In the genomic region with DNA sequence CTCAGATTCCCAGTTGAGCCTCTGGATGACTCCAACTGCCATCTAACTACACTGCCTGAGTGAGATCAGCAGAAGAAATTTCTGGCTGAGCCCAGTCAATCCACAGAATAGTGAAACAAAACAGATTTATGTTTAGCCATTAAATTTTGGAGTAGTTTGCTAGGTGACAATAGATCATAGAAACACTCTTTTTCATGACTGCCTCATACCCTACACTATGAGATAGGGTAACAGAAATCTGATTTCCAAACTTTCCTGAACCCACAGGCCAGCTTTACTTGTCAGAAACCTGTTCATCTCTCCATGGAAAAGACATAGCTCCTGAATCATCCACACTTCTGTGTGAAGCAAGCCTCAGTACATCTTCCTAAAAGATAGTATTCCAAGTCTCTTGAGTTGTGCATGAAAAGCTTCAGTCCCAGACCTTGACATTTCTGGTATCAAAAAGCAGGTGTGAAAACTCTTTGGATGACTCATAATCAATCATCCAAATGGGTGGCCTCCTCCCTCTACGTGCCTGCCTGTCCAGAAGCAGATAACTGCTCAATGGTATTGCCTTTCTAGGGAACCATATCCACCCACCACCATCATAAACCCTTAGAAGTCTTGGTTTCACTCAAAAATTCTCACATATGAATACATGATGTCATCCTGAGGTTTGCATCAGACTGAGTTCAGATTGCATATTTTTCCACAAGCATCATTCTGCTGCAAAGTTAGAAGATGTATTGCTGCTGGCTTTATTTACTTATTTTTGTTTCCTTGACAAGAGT, we compare ENCODE assay signal across 12 cellular contexts. TPM values are rescaled to one million over a fixed set of nuclear protein-coding genes. Genes with fewer than 3 reads are reported as not detected.
A peak's percentile ranks its signal among the peaks of the same experiment; 100 is the strongest.
DNase-seq lines count a peak whose midpoint lies in the region; ATAC-seq and TF ChIP-seq lines count a peak whose summit lies in the region.
"Had no signal": no experiment of that assay in that cellular context is flagged by ENCODE, and none has a peak within 500 bp of the region (broad histone marks: within the 10 kb centered on the region; RNA-seq: fewer than 3 reads in every experiment).

No MANE protein-coding gene starts in this region.

- no peak overlapping the region for H2BK120ac ChIP-seq in mesenchymal stem cell (ENCODE audit: low read depth, low read length)

- H2BK12ac ChIP-seq in mesenchymal stem cell (ENCODE audit: low read length in 2 of 2): no peak overlapping the region

- no peaks in the 10 kb centered on the region for H3K79me1 ChIP-seq in mesenchymal stem cell (replicated peaks; ENCODE audit: low read length, poor library complexity, severe bottlenecking)

- no peak overlapping the region for H3K27ac ChIP-seq in mesenchymal stem cell (ENCODE audit: low read length, poor library complexity, severe bottlenecking)
- H3K27ac ChIP-seq: dorsolateral prefrontal cortex had no signal

- no peak overlapping the region for H3K14ac ChIP-seq in mesenchymal stem cell (ENCODE audit: low read length in 2 of 2)

- H3K27ac Mint-ChIP-seq in activated T-helper 17 cell treated with anti-CD3 and anti-CD28 coated beads, Interleukin-2, amount 50 U/mL, for 72 hours: peak overlapping the region; percentile 25
- H3K27ac Mint-ChIP-seq: memory B cell, progenitor cell of endocrine pancreas had no signal

- no peak overlapping the region for H2AK5ac ChIP-seq in mesenchymal stem cell (ENCODE audit: low read length, severe bottlenecking)

- no peak overlapping the region for H4K91ac ChIP-seq in mesenchymal stem cell (ENCODE audit: low read length)

- H3K4me3 ChIP-seq in mesenchymal stem cell (ENCODE audit: insufficient read depth in 1 of 2, low read depth in 1 of 2, low read length in 2 of 2): no peak overlapping the region
- H3K4me3 ChIP-seq: dorsolateral prefrontal cortex had no signal

- no peak overlapping the region for H3K4ac ChIP-seq in mesenchymal stem cell (ENCODE audit: low read depth in 1 of 2, low read length in 2 of 2)

- no peak overlapping the region for H3K18ac ChIP-seq in mesenchymal stem cell (ENCODE audit: low read depth in 1 of 2, low read length in 2 of 2)

- H2BK15ac ChIP-seq in mesenchymal stem cell (ENCODE audit: low read depth, poor library complexity, severe bottlenecking): no peak overlapping the region

- no peaks in the 10 kb centered on the region for H3K4me1 ChIP-seq in mesenchymal stem cell (ENCODE audit: control insufficient read depth, insufficient read depth, low read depth, low read length)

- no peaks in the 10 kb centered on the region for H3K4me1 Mint-ChIP-seq in activated T-helper 17 cell treated with anti-CD3 and anti-CD28 coated beads, Interleukin-2, amount 50 U/mL, for 72 hours
- H3K4me1 Mint-ChIP-seq: memory B cell had no signal

- peak; percentile 94 for ATAC-seq in activated T-helper 17 cell treated with anti-CD3 and anti-CD28 coated beads, Interleukin-2, amount 50 U/mL, for 72 hours (replicated peaks)
- ATAC-seq in HG03442 (IDR thresholded peaks at IDR 0.05; ENCODE audit: unreplicated experiment): no peak
- ATAC-seq: Panc1 had no signal

- WGBS in mesenchymal stem cell: 64% methylated on average over 1 of the region's 1 CpG

- H3K27me3 ChIP-seq in mesenchymal stem cell (ENCODE audit: control insufficient read depth in 1 of 2, insufficient read depth in 1 of 2, low read length in 2 of 2): peaks cover 0 to 6% of the 10 kb centered on the region in 2 experiments

- no peaks in the 10 kb centered on the region for H3K27me3 Mint-ChIP-seq in activated T-helper 17 cell treated with anti-CD3 and anti-CD28 coated beads, Interleukin-2, amount 50 U/mL, for 72 hours
- H3K27me3 Mint-ChIP-seq: memory B cell, progenitor cell of endocrine pancreas had no signal

- TF ChIP-seq CTCF in GM10266 (IDR thresholded peaks at IDR 0.05; ENCODE audit: control insufficient read depth, insufficient read depth, low read depth, missing control alignments): no peak
- no peak for TF ChIP-seq CTCF in GM20000 (IDR thresholded peaks at IDR 0.05; ENCODE audit: extremely low read depth, missing control alignments)

- H3K36me3 ChIP-seq in mesenchymal stem cell (ENCODE audit: control insufficient read depth in 1 of 2, insufficient read depth in 2 of 2, low read depth in 1 of 2, low read length in 2 of 2): no peaks in the 10 kb centered on the region

- H2AFZ ChIP-seq in mesenchymal stem cell (ENCODE audit: low read depth, low read length): no peak overlapping the region

- no peak overlapping the region for H3K23ac ChIP-seq in mesenchymal stem cell (ENCODE audit: low read length in 2 of 2)

- no peaks in the 10 kb centered on the region for H3K9me3 Mint-ChIP-seq in activated T-helper 17 cell treated with anti-CD3 and anti-CD28 coated beads, Interleukin-2, amount 50 U/mL, for 72 hours

- H3K4me3 Mint-ChIP-seq in activated T-helper 17 cell treated with anti-CD3 and anti-CD28 coated beads, Interleukin-2, amount 50 U/mL, for 72 hours: no peak overlapping the region
- H3K4me3 Mint-ChIP-seq: memory B cell had no signal

- no peak overlapping the region for H3K4me2 ChIP-seq in mesenchymal stem cell (ENCODE audit: low read length, poor library complexity, severe bottlenecking)

- H2BK5ac ChIP-seq in mesenchymal stem cell (ENCODE audit: low read depth, low read length, poor library complexity, severe bottlenecking): no peak overlapping the region

- no peaks in the 10 kb centered on the region for H3K9me3 ChIP-seq in mesenchymal stem cell (ENCODE audit: control insufficient read depth, low read length)

- no peak overlapping the region for H4K8ac ChIP-seq in mesenchymal stem cell (ENCODE audit: low read length)

- peak overlapping the region; percentile 19 for H3K9ac ChIP-seq in mesenchymal stem cell (ENCODE audit: low read length)

- no peaks in the 10 kb centered on the region for H3K36me3 Mint-ChIP-seq in activated T-helper 17 cell treated with anti-CD3 and anti-CD28 coated beads, Interleukin-2, amount 50 U/mL, for 72 hours (ENCODE audit: low read depth)

- peak; percentile 7 for DNase-seq in GM10266 (ENCODE audit: extremely low spot score)
- DNase-seq in GM20000 (ENCODE audit: low spot score): peak; percentile 16
- DNase-seq in mesenchymal stem cell: peak; percentile 34
- no peak for DNase-seq in NCI-H82 treated with DMSO at 0.1 percent for 48 hours (lab: John Stamatoyannopoulos, UW; ENCODE audit: unreplicated experiment)
- DNase-seq in iPS-NIHi11 (ENCODE audit: low spot score): no peak
- DNase-seq: activated gamma-delta T cell, dorsolateral prefrontal cortex had no signal

RNA-seq across cellular contexts. Expression of gene RAP2C, which starts 47.5 kb away (rescaled TPM):
- total RNA-seq in activated T-helper 17 cell treated with anti-CD3 and anti-CD28 coated beads, Interleukin-2, amount 50 U/mL, for 72 hours: 10 to 100 TPM; 29.6 to 35.2 TPM
- 22.7 TPM for polyA plus RNA-seq in mesenchymal stem cell (2013, experiment 1 of 2)
- 23.9 TPM for polyA plus RNA-seq in mesenchymal stem cell (2013, experiment 2 of 2)

Comparison
In these comparisons a context has a peak if more than half of its experiments do, and no peak if none do; other contexts are left out.
1. DNase-seq: peak in GM10266 (single experiment), GM20000 (single experiment) and mesenchymal stem cell (single experiment); none in NCI-H82 treated with DMSO at 0.1 percent for 48 hours (single experiment) and iPS-NIHi11 (single experiment).